In genomic region chr16:88118839-88119741, GRCh38 we compare ENCODE assay signal across 7 cellular contexts.
A peak's percentile ranks its signal among the peaks of the same experiment; 100 is the strongest.
DNase-seq lines count a peak whose midpoint lies in the region; ATAC-seq, FAIRE-seq and TF ChIP-seq lines count a peak whose summit lies in the region.
"Not testable (repeated sequence)": the region's sequence is repeated elsewhere in the genome, so short reads cannot be mapped to it uniquely, and the experiment has no call there.

No MANE protein-coding gene starts in this region.

- not testable (repeated sequence) for H3K4me1 ChIP-seq in pancreas

- not testable (repeated sequence) for H3K36me3 ChIP-seq in pancreas

- H3K9me3 Mint-ChIP-seq in MCF 10A (ENCODE audit: unreplicated experiment) = not testable (repeated sequence)

- not testable (repeated sequence) for H3K27ac ChIP-seq in pancreas

- peak in 3 of 4 donors; percentile 18 to 51 (median 18) for ATAC-seq in pancreas

- peak overlapping the region; percentile 95 for H3K27ac Mint-ChIP-seq in MCF 10A (ENCODE audit: low read depth, unreplicated experiment)

- H3K27me3 ChIP-seq in pancreas = not testable (repeated sequence)

- H3K9me3 ChIP-seq in pancreas = not testable (repeated sequence)

- peak; percentile 7 for DNase-seq in GF-D8 (lab: John Stamatoyannopoulos, UW)
- peak; percentile 85 for DNase-seq in LHCN-M2 (ENCODE audit: low read depth)
- peak; percentile 27 for DNase-seq in SIG-M5 (lab: John Stamatoyannopoulos, UW)
- DNase-seq in MCF 10A (ENCODE audit: unreplicated experiment) = peak; percentile 88
- DNase-seq in fibroblast of the conjunctiva (ENCODE audit: low read depth) = peak; percentile 88
- peak; percentile 60 for DNase-seq in kidney tubule cell (ENCODE audit: low spot score)
- peak in 1 of 6 donors; percentile 28 for DNase-seq in pancreas

- H3K27me3 Mint-ChIP-seq in MCF 10A (ENCODE audit: insufficient read depth, unreplicated experiment) = not testable (repeated sequence)

- CTCF ChIA-PET in MCF 10A (lab: Yijun Ruan, JAX) = not testable (repeated sequence)

- TSS peak; percentile 99 for BruUV-seq in MCF 10A (replicated peaks; lab: Mats Ljungman, UMichigan)

- peaks cover 13% of the 10 kb centered on the region for H3K4me1 Mint-ChIP-seq in MCF 10A (ENCODE audit: insufficient read depth, unreplicated experiment)

- FAIRE-seq in pancreas (lab: Jason Lieb, UNC) = not testable (repeated sequence)

- WGBS in pancreas, 2 donors = 19 to 36% methylated on average over 28 of the region's 28 CpGs

- H3K4me3 ChIP-seq in pancreas = not testable (repeated sequence)

- TF ChIP-seq CTCF in MCF 10A (IDR thresholded peaks at IDR 0.05; ENCODE audit: unreplicated experiment); pancreas (IDR thresholded peaks at IDR 0.05): not testable (repeated sequence)

- H3K4me3 Mint-ChIP-seq in MCF 10A (ENCODE audit: unreplicated experiment) = peak overlapping the region; percentile 36

- not testable (repeated sequence) for H3K36me3 Mint-ChIP-seq in MCF 10A (ENCODE audit: insufficient read depth, unreplicated experiment)

- POLR2A ChIA-PET in MCF 10A (lab: Yijun Ruan, JAX) = not testable (repeated sequence)

- intact Hi-C loops in MCF 10A (cut with micrococcal nuclease); pancreas (cut with DNase I): not testable (repeated sequence)
